In genomic region chr9:14356376-14356775, GRCh38 we compare ENCODE assay signal across 20 cellular contexts. TPM values are rescaled to one million over a fixed set of nuclear protein-coding genes. Genes with fewer than 3 reads are reported as not detected.
"Had no signal": no experiment of that assay in that cellular context is flagged by ENCODE, and none has a peak within 500 bp of the region (broad histone marks: within the 10 kb centered on the region; RNA-seq: fewer than 3 reads in every experiment).

No MANE protein-coding gene starts in this region.

- H3K36me3 ChIP-seq: esophagus muscularis mucosa, lower lobe of right lung, neutrophil, upper lobe of left lung had no signal

- H3K27ac ChIP-seq: lower lobe of right lung, neutrophil had no signal

- DNase-seq: activated CD4-positive, alpha-beta T cell treated with anti-CD3 and anti-CD28 coated beads, Interleukin-2, amount 50 U/mL, for 48 hours; activated naive CD4-positive, alpha-beta T cell treated with anti-CD3 and anti-CD28 coated beads, Interleukin-2, amount 50 U/mL, for 16 hours; cortex of kidney; effector CD4-positive, alpha-beta T cell; left cardiac atrium; lower lobe of right lung; midbrain; naive B cell; posterior cingulate gyrus; retina; stimulated activated CD4-positive, alpha-beta T cell treated with anti-CD3 and anti-CD28 coated beads, Interleukin-15, amount 100 ng/mL, for 24 hours; stimulated activated CD4-positive, alpha-beta T cell treated with anti-CD3 and anti-CD28 coated beads, Interleukin-4, amount 100 ng/mL, for 24 hours; stimulated activated naive CD4-positive, alpha-beta T cell; T-cell; T-helper 9 cell; upper lobe of left lung had no signal

- ATAC-seq: activated CD4-positive, CD25-positive, alpha-beta regulatory T cell treated with anti-CD3 and anti-CD28 coated beads, Interleukin-2, amount 50 U/mL, for 24 hours; left cardiac atrium; lower lobe of right lung; T-cell had no signal

- H3K4me3 ChIP-seq: esophagus muscularis mucosa, lower lobe of right lung, upper lobe of left lung had no signal

- H3K27me3 ChIP-seq: esophagus muscularis mucosa, upper lobe of left lung had no signal

- H3K9me3 ChIP-seq: esophagus muscularis mucosa, lower lobe of right lung, neutrophil, upper lobe of left lung had no signal

RNA-seq across cellular contexts. Expression of gene NFIB, which starts 42.4 kb away (rescaled TPM):
- total RNA-seq: activated T-helper 2 cell treated with anti-CD3 and anti-CD28 coated beads, Interferon-gamma antibody, Interleukin-2, Interleukin-4, amounts not matched to agents 10 μg/mL and 5 μg/mL and 100 μg/mL, durations not matched to agents 14 hours and 24 hours and 36 hours had no signal
